In the genomic region with DNA sequence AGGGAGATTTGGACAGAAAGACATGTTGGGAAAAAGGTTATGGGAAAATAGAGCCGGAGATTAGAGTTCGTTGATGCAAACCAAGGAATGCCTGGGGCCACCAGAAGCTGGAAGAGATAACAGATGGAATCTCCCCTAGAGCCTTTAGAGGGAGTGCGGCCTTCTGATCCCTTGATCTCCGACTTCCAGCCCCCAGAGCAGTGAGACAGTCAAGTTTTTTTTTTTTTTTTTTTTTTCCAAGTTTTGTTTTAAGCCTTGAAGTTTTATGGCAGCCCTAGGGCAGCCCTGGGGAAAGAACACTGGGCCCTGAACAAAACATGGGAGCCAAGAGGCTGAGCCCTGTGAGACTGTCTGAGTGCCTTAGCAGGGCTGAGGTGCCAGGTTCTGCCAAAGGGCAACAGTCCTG, we compare ENCODE assay signal across 19 cellular contexts. TPM values are rescaled to one million over a fixed set of nuclear protein-coding genes. Genes with fewer than 3 reads are reported as not detected.
A peak's percentile ranks its signal among the peaks of the same experiment; 100 is the strongest.
DNase-seq lines count a peak whose midpoint lies in the region; ATAC-seq lines count a peak whose summit lies in the region.
"Had no signal": no experiment of that assay in that cellular context is flagged by ENCODE, and none has a peak within 500 bp of the region (broad histone marks: within the 10 kb centered on the region; RNA-seq: fewer than 3 reads in every experiment).

No MANE protein-coding gene starts in this region.

- H3K4me3 ChIP-seq in HUES6 (ENCODE audit: low read depth, low read length) = no peak overlapping the region; the same call in 1 of the 2 replicates
- H3K4me3 ChIP-seq in skeletal muscle tissue (ENCODE audit: low read length in 3 of 3) = no peak overlapping the region
- H3K4me3 ChIP-seq: uterus had no signal

- H3K9ac ChIP-seq in HUES6 (ENCODE audit: low read length) (no peak overlapping the region), skeletal muscle tissue (ENCODE audit: low read depth in 1 of 3, low read length in 3 of 3) (no peak overlapping the region)

- H3K36me3 Mint-ChIP-seq in activated naive CD8-positive, alpha-beta T cell treated with anti-CD3 and anti-CD28 coated beads for 36 hours = peaks cover 79% of the 10 kb centered on the region

- no peak overlapping the region for H3K4me3 Mint-ChIP-seq in activated naive CD8-positive, alpha-beta T cell treated with anti-CD3 and anti-CD28 coated beads for 36 hours
- H3K4me3 Mint-ChIP-seq: activated T-cell treated with anti-CD3 and anti-CD28 coated beads, Interleukin-2, amount 50 U/mL, for 72 hours had no signal

- no peak for DNase-seq in activated naive CD8-positive, alpha-beta T cell treated with anti-CD3 and anti-CD28 coated beads for 36 hours
- peak; percentile 91 for DNase-seq in islet precursor cell
- no peak for DNase-seq in NCI-H2227 (lab: John Stamatoyannopoulos, UW; ENCODE audit: unreplicated experiment)
- DNase-seq: activated T-cell treated with anti-CD3 and anti-CD28 coated beads, Interleukin-2, amount 50 U/mL, for 72 hours; C1 segment of cervical spinal cord; DMS79 treated with DMSO at 0.1 percent for 48 hours; NCI-H1105 treated with DMSO at 0.1 percent for 48 hours; retina; SHP77 treated with DMSO at 0.1 percent for 48 hours; stimulated activated CD4-positive, alpha-beta T cell treated with anti-CD3 and anti-CD28 coated beads, Interleukin-4, amount 100 ng/mL, for 24 hours; uterus had no signal

- no peaks in the 10 kb centered on the region for H3K27me3 Mint-ChIP-seq in activated naive CD8-positive, alpha-beta T cell treated with anti-CD3 and anti-CD28 coated beads for 36 hours

- peaks cover 10% of the 10 kb centered on the region for H3K9me3 Mint-ChIP-seq in activated naive CD8-positive, alpha-beta T cell treated with anti-CD3 and anti-CD28 coated beads for 36 hours

- peaks cover 5% of the 10 kb centered on the region; the same call in 1 of the 2 replicates for H3K36me3 ChIP-seq in HUES6 (ENCODE audit: control insufficient read depth, insufficient read depth, low read length)
- H3K36me3 ChIP-seq in skeletal muscle tissue (ENCODE audit: control insufficient read depth in 3 of 3, insufficient read depth in 3 of 3, low read length in 3 of 3) = no peaks in the 10 kb centered on the region
- H3K36me3 ChIP-seq: uterus had no signal

- peaks cover 13% of the 10 kb centered on the region; the same call in 1 of the 2 replicates for H3K4me1 ChIP-seq in HUES6 (ENCODE audit: control insufficient read depth, insufficient read depth, low read length)
- H3K4me1 ChIP-seq in skeletal muscle tissue (ENCODE audit: control insufficient read depth in 3 of 3, insufficient read depth in 3 of 3, low read length in 3 of 3) = peaks cover 9 to 12% (median 10%) of the 10 kb centered on the region in 3 donors

- H3K27ac ChIP-seq in HUES6 (ENCODE audit: low read depth, low read length) (peak overlapping the region; percentile 56; the same call in 1 of the 2 replicates), skeletal muscle tissue (ENCODE audit: low read depth, low read length) (peak overlapping the region; percentile 4)
- H3K27ac ChIP-seq: epithelial cell of prostate had no signal

- ATAC-seq in HG03095 (IDR thresholded peaks at IDR 0.05; ENCODE audit: unreplicated experiment) (no peak), GM19035 (IDR thresholded peaks at IDR 0.05; ENCODE audit: unreplicated experiment) (no peak)
- ATAC-seq: activated T-cell treated with anti-CD3 and anti-CD28 coated beads, Interleukin-2, amount 50 U/mL, for 72 hours had no signal

- H3K27ac Mint-ChIP-seq in activated naive CD8-positive, alpha-beta T cell treated with anti-CD3 and anti-CD28 coated beads for 36 hours = peak overlapping the region; percentile 43
- H3K27ac Mint-ChIP-seq: activated T-cell treated with anti-CD3 and anti-CD28 coated beads, Interleukin-2, amount 50 U/mL, for 72 hours had no signal

- H3K9me3 ChIP-seq in HUES6 (ENCODE audit: control insufficient read depth, insufficient read depth, low read depth, low read length) (no peaks in the 10 kb centered on the region), skeletal muscle tissue (ENCODE audit: control insufficient read depth in 3 of 3, low read length in 3 of 3) (no peaks in the 10 kb centered on the region)
- H3K9me3 ChIP-seq: uterus had no signal

- peaks cover 66% of the 10 kb centered on the region for H3K4me1 Mint-ChIP-seq in activated naive CD8-positive, alpha-beta T cell treated with anti-CD3 and anti-CD28 coated beads for 36 hours

- peaks cover 3% of the 10 kb centered on the region for H3K27me3 ChIP-seq in HUES6 (ENCODE audit: control insufficient read depth, insufficient read depth, low read length)
- H3K27me3 ChIP-seq in skeletal muscle tissue (ENCODE audit: control insufficient read depth in 3 of 3, insufficient read depth in 3 of 3, low read length in 3 of 3) = no peaks in the 10 kb centered on the region
- H3K27me3 ChIP-seq: uterus had no signal

RNA-seq across cellular contexts. Expression of gene DGKD, which starts 6.5 kb away (rescaled TPM):
- 10 to 100 TPM; 63.2 to 76.0 TPM for total RNA-seq in activated naive CD8-positive, alpha-beta T cell treated with anti-CD3 and anti-CD28 coated beads for 36 hours
- 17.2 TPM for total RNA-seq in skeletal muscle tissue

RNA-seq across cellular contexts. Expression of gene SAG, which starts 53.2 kb away (rescaled TPM):
- total RNA-seq in activated naive CD8-positive, alpha-beta T cell treated with anti-CD3 and anti-CD28 coated beads for 36 hours = under 1 TPM in 1 of 2 experiments, not detected in 1; 0.31 TPM
- total RNA-seq in skeletal muscle tissue = not detected
- total RNA-seq: glomerular endothelial cell, H1, myocyte had no signal
